8 cellular contexts compared by ENCODE assay signal in genomic region chr6:169959129-169960002, GRCh38.
A peak's percentile ranks its signal among the peaks of the same experiment; 100 is the strongest.
DNase-seq lines count a peak whose midpoint lies in the region; ATAC-seq and TF ChIP-seq lines count a peak whose summit lies in the region.

No MANE protein-coding gene starts in this region.

- POLR2A ChIA-PET in activated CD4-positive, alpha-beta T cell treated with anti-CD3 and anti-CD28 coated beads, Interleukin-2, amount 10 ng/mL, durations not matched to agents 7 days and 5 days (lab: Charles Lee) = no interaction called here

- DNase-seq in NCI-H82 (lab: John Stamatoyannopoulos, UW) (peak; percentile 77), NCI-H82 treated with DMSO at 0.1 percent for 48 hours (lab: John Stamatoyannopoulos, UW; ENCODE audit: unreplicated experiment) (no peak), NB4 (ENCODE audit: low read depth) (peak; percentile 92), germinal center (ENCODE audit: low spot score) (peak; percentile 79), retina (no peak)
- peak; percentile 32 for DNase-seq in activated CD4-positive, alpha-beta T cell treated with anti-CD3 and anti-CD28 coated beads, Interleukin-2, amount 10 ng/mL, durations not matched to agents 7 days and 5 days

- H3K36me3 Mint-ChIP-seq in activated CD4-positive, alpha-beta T cell treated with anti-CD3 and anti-CD28 coated beads, Interleukin-2, amount 10 ng/mL, durations not matched to agents 7 days and 5 days (ENCODE audit: low read depth) = no peaks in the 10 kb centered on the region
- H3K36me3 Mint-ChIP-seq in stimulated activated memory B cell treated with anti-CD40 and anti-IgM and Interleukin-4, amounts not matched to agents 10 μg/mL and 1 μg/mL and 100 μg/mL, for 72 hours = no peaks in the 10 kb centered on the region

- peak; percentile 17 for TF ChIP-seq CTCF in NB4 (IDR thresholded peaks at IDR 0.05; ENCODE audit: low read depth, low read length)

- no peaks in the 10 kb centered on the region for H3K9me3 Mint-ChIP-seq in activated CD4-positive, alpha-beta T cell treated with anti-CD3 and anti-CD28 coated beads, Interleukin-2, amount 10 ng/mL, durations not matched to agents 7 days and 5 days
- no peaks in the 10 kb centered on the region for H3K9me3 Mint-ChIP-seq in stimulated activated memory B cell treated with anti-CD40 and anti-IgM and Interleukin-4, amounts not matched to agents 10 μg/mL and 1 μg/mL and 100 μg/mL, for 72 hours

- peak overlapping the region; percentile 57 for H3K4me3 ChIP-seq in NB4 (ENCODE audit: low read depth, low read length)

- peaks cover 9% of the 10 kb centered on the region for H3K27me3 Mint-ChIP-seq in activated CD4-positive, alpha-beta T cell treated with anti-CD3 and anti-CD28 coated beads, Interleukin-2, amount 10 ng/mL, durations not matched to agents 7 days and 5 days
- peaks cover 64% of the 10 kb centered on the region for H3K27me3 Mint-ChIP-seq in stimulated activated memory B cell treated with anti-CD40 and anti-IgM and Interleukin-4, amounts not matched to agents 10 μg/mL and 1 μg/mL and 100 μg/mL, for 72 hours

- TF ChIP-seq POLR2A in NB4 (IDR thresholded peaks at IDR 0.05; ENCODE audit: extremely low read depth, insufficient read length) = no peak

- no peak overlapping the region for H3K4me3 Mint-ChIP-seq in activated CD4-positive, alpha-beta T cell treated with anti-CD3 and anti-CD28 coated beads, Interleukin-2, amount 10 ng/mL, durations not matched to agents 7 days and 5 days
- H3K4me3 Mint-ChIP-seq in stimulated activated memory B cell treated with anti-CD40 and anti-IgM and Interleukin-4, amounts not matched to agents 10 μg/mL and 1 μg/mL and 100 μg/mL, for 72 hours = peak overlapping the region; percentile 40

- CTCF ChIA-PET in activated CD4-positive, alpha-beta T cell treated with anti-CD3 and anti-CD28 coated beads, Interleukin-2, amount 10 ng/mL, durations not matched to agents 7 days and 5 days (lab: Charles Lee) = interaction anchor here (0.6 kb wide), 1 partner anchor 101 kb away, joined by 3 read pairs; no protein-coding TSS in a partner anchor

- H3K4me1 Mint-ChIP-seq in activated CD4-positive, alpha-beta T cell treated with anti-CD3 and anti-CD28 coated beads, Interleukin-2, amount 10 ng/mL, durations not matched to agents 7 days and 5 days = peaks cover 15% of the 10 kb centered on the region
- peaks cover 18% of the 10 kb centered on the region for H3K4me1 Mint-ChIP-seq in stimulated activated memory B cell treated with anti-CD40 and anti-IgM and Interleukin-4, amounts not matched to agents 10 μg/mL and 1 μg/mL and 100 μg/mL, for 72 hours

- H3K27ac Mint-ChIP-seq in activated CD4-positive, alpha-beta T cell treated with anti-CD3 and anti-CD28 coated beads, Interleukin-2, amount 10 ng/mL, durations not matched to agents 7 days and 5 days = peak overlapping the region; percentile 82
- H3K27ac Mint-ChIP-seq in stimulated activated memory B cell treated with anti-CD40 and anti-IgM and Interleukin-4, amounts not matched to agents 10 μg/mL and 1 μg/mL and 100 μg/mL, for 72 hours = peak overlapping the region; percentile 46

- ATAC-seq in stimulated activated memory B cell treated with anti-CD40 and anti-IgM and Interleukin-4, amounts not matched to agents 10 μg/mL and 1 μg/mL and 100 μg/mL, for 72 hours = peak; percentile 77
- no peak for ATAC-seq in HG03045 (IDR thresholded peaks at IDR 0.05; ENCODE audit: unreplicated experiment)

Comparison
In these comparisons a context has a peak if more than half of its experiments do, and no peak if none do; other contexts are left out.
1. DNase-seq: peak in NCI-H82 (single experiment), NB4 (single experiment), activated CD4-positive, alpha-beta T cell treated with anti-CD3 and anti-CD28 coated beads, Interleukin-2, amount 10 ng/mL, durations not matched to agents 7 days and 5 days (single experiment) and germinal center (single experiment); none in NCI-H82 treated with DMSO at 0.1 percent for 48 hours (single experiment) and retina (single experiment).